8 cellular contexts compared by ENCODE assay signal in genomic region chr14:65222434-65222833, GRCh38.
A peak's percentile ranks its signal among the peaks of the same experiment; 100 is the strongest.
DNase-seq lines count a peak whose midpoint lies in the region; ATAC-seq and TF ChIP-seq lines count a peak whose summit lies in the region.

No MANE protein-coding gene starts in this region.

- H3K4me1 Mint-ChIP-seq in memory B cell = peaks cover 42% of the 10 kb centered on the region

- H3K27me3 Mint-ChIP-seq in memory B cell = no peaks in the 10 kb centered on the region

- peak; percentile 72 for TF ChIP-seq CTCF in NB4 (IDR thresholded peaks at IDR 0.05; ENCODE audit: low read depth, low read length)

- peak; percentile 60 for ATAC-seq in GM19455 (IDR thresholded peaks at IDR 0.05; ENCODE audit: unreplicated experiment)
- ATAC-seq in memory B cell (ENCODE audit: low read depth) = peak; percentile 83
- no peak for ATAC-seq in GM21423 (IDR thresholded peaks at IDR 0.05; ENCODE audit: unreplicated experiment)

- H3K4me3 Mint-ChIP-seq in memory B cell = no peak overlapping the region

- no peak for TF ChIP-seq POLR2A in NB4 (IDR thresholded peaks at IDR 0.05; ENCODE audit: extremely low read depth, insufficient read length)

- peak; percentile 81 for DNase-seq in Ammon's horn (ENCODE audit: low spot score)
- peak; percentile 72 for DNase-seq in NB4 (ENCODE audit: low read depth)
- peak; percentile 75 for DNase-seq in activated CD4-positive, alpha-beta T cell treated with anti-CD3 and anti-CD28 coated beads for 48 hours
- DNase-seq in dedifferentiated amniotic fluid mesenchymal stem cell (ENCODE audit: extremely low spot score) = peak; percentile 45
- no peak for DNase-seq in memory B cell (ENCODE audit: low spot score in 2 of 2)
- peak; percentile 6 to 59 (median 22) for DNase-seq in stimulated activated naive CD4-positive, alpha-beta T cell (lab: John Stamatoyannopoulos, UW)

- no peaks in the 10 kb centered on the region for H3K9me3 Mint-ChIP-seq in memory B cell

- peaks cover 7% of the 10 kb centered on the region for H3K36me3 Mint-ChIP-seq in memory B cell

- H3K4me3 ChIP-seq in NB4 (ENCODE audit: low read depth, low read length) = no peak overlapping the region

- H3K27ac Mint-ChIP-seq in memory B cell = peak overlapping the region; percentile 25

Comparison
In these comparisons a context has a peak if more than half of its experiments do, and no peak if none do; other contexts are left out.
1. DNase-seq: peak in Ammon's horn (single experiment), NB4 (single experiment), activated CD4-positive, alpha-beta T cell treated with anti-CD3 and anti-CD28 coated beads for 48 hours (single experiment), dedifferentiated amniotic fluid mesenchymal stem cell (single experiment) and stimulated activated naive CD4-positive, alpha-beta T cell (6 of 6); none in memory B cell (0 of 2).